ENCODE assay signal across 28 cellular contexts in genomic region chr17:61520897-61521296, GRCh38.
"Had no signal": no experiment of that assay in that cellular context is flagged by ENCODE, and none has a peak within 500 bp of the region (broad histone marks: within the 10 kb centered on the region; RNA-seq: fewer than 3 reads in every experiment).

No MANE protein-coding gene starts in this region.

- H3K36me3 Mint-ChIP-seq: stimulated activated effector memory CD8-positive, alpha-beta T cell treated with anti-CD3 and anti-CD28 coated beads, Interleukin-12 subunit alpha, Interleukin-12 subunit beta, amount 100 ng/mL, for 72 hours; stimulated activated memory B cell treated with anti-CD40 and anti-IgM and Interleukin-4, amounts not matched to agents 10 μg/mL and 1 μg/mL and 100 μg/mL, for 72 hours; stimulated activated naive B cell treated with anti-CD40 and anti-IgM and Interleukin-4, amounts not matched to agents 10 μg/mL and 1 μg/mL and 100 μg/mL, for 72 hours; type B pancreatic cell had no signal

- H3K4me1 ChIP-seq: stomach, suprapubic skin, testis, thyroid gland, tibial nerve, transverse colon, upper lobe of left lung, upper lobe of right lung, uterus, vagina had no signal

- H3K36me3 ChIP-seq: stomach, suprapubic skin, thoracic aorta, thyroid gland, tibial artery, tibial nerve, transverse colon, upper lobe of left lung, upper lobe of right lung, uterus, vagina had no signal

- DNase-seq: stimulated activated CD4-positive, alpha-beta T cell treated with anti-CD3 and anti-CD28 coated beads, Interleukin-2, amount 100 ng/mL, for 48 hours; stimulated activated CD4-positive, alpha-beta T cell treated with anti-CD3 and anti-CD28 coated beads, Interleukin-4, amount 100 ng/mL, for 1 hour; stimulated activated CD4-positive, alpha-beta T cell treated with anti-CD3 and anti-CD28 coated beads, Interleukin-4, amount 100 ng/mL, for 24 hours; stimulated activated CD4-positive, alpha-beta T cell treated with anti-CD3 and anti-CD28 coated beads, Interleukin-4, amount 100 ng/mL, for 4 hours; stimulated activated CD8-positive, alpha-beta memory T cell treated with anti-CD3 and anti-CD28 coated beads, Interleukin-4, amount 100 ng/mL, for 48 hours; stimulated activated naive B cell treated with anti-CD40 and anti-IgM and Interleukin-4, amounts not matched to agents 10 μg/mL and 1 μg/mL and 100 μg/mL, for 72 hours; stimulated activated naive CD4-positive, alpha-beta T cell; stimulated activated naive CD4-positive, alpha-beta T cell treated with Interleukin-2 at 50 U/mL for 16 hours; stimulated activated naive CD8-positive, alpha-beta T cell treated with anti-CD3 and anti-CD28 coated beads, Interleukin-15, amount 100 ng/mL, for 72 hours; stimulated activated naive CD8-positive, alpha-beta T cell treated with anti-CD3 and anti-CD28 coated beads, Interleukin-15, Interleukin-2, amounts not matched to agents 100 U/mL and 50 U/mL, for 24 hours; stomach; substantia nigra; testis; thyroid gland; tibial artery; transverse colon; trophoblast cell; upper lobe of left lung; upper lobe of right lung; uterus had no signal

- H3K9me3 ChIP-seq: stomach, suprapubic skin, testis, thoracic aorta, thyroid gland, tibial artery, tibial nerve, transverse colon, upper lobe of left lung, upper lobe of right lung, uterus, vagina had no signal

- H3K27ac ChIP-seq: stomach, suprapubic skin, testis, thoracic aorta, thyroid gland, tibial artery, tibial nerve, transverse colon, upper lobe of left lung, upper lobe of right lung, uterus, vagina had no signal

- H3K4me3 ChIP-seq: stomach, suprapubic skin, testis, thoracic aorta, thyroid gland, tibial artery, tibial nerve, transverse colon, upper lobe of left lung, upper lobe of right lung, uterus, vagina had no signal

- H3K27me3 ChIP-seq: testis, tibial artery, upper lobe of left lung, upper lobe of right lung, uterus, vagina had no signal

- ATAC-seq: stimulated activated effector memory CD8-positive, alpha-beta T cell treated with anti-CD3 and anti-CD28 coated beads, Interleukin-12 subunit alpha, Interleukin-12 subunit beta, amount 100 ng/mL, for 72 hours; stimulated activated memory B cell treated with anti-CD40 and anti-IgM and Interleukin-4, amounts not matched to agents 10 μg/mL and 1 μg/mL and 100 μg/mL, for 72 hours; stimulated activated naive B cell treated with anti-CD40 and anti-IgM and Interleukin-4, amounts not matched to agents 10 μg/mL and 1 μg/mL and 100 μg/mL, for 72 hours; stimulated activated naive CD8-positive, alpha-beta T cell treated with anti-CD3 and anti-CD28 coated beads, Interleukin-15, amount 100 ng/mL, for 72 hours; stimulated activated naive CD8-positive, alpha-beta T cell treated with anti-CD3 and anti-CD28 coated beads, Interleukin-15, Interleukin-2, amounts not matched to agents 100 U/mL and 50 U/mL, for 24 hours; upper lobe of right lung had no signal

- H3K4me3 Mint-ChIP-seq: stimulated activated effector memory CD8-positive, alpha-beta T cell treated with anti-CD3 and anti-CD28 coated beads, Interleukin-12 subunit alpha, Interleukin-12 subunit beta, amount 100 ng/mL, for 72 hours; stimulated activated memory B cell treated with anti-CD40 and anti-IgM and Interleukin-4, amounts not matched to agents 10 μg/mL and 1 μg/mL and 100 μg/mL, for 72 hours; stimulated activated naive B cell treated with anti-CD40 and anti-IgM and Interleukin-4, amounts not matched to agents 10 μg/mL and 1 μg/mL and 100 μg/mL, for 72 hours; stimulated activated naive CD8-positive, alpha-beta T cell treated with anti-CD3 and anti-CD28 coated beads, Interleukin-15, amount 100 ng/mL, for 72 hours; stimulated activated naive CD8-positive, alpha-beta T cell treated with anti-CD3 and anti-CD28 coated beads, Interleukin-15, Interleukin-2, amounts not matched to agents 100 ng/mL and 50 ng/mL, for 24 hours; type B pancreatic cell had no signal

- H3K4me1 Mint-ChIP-seq: stimulated activated effector memory CD8-positive, alpha-beta T cell treated with anti-CD3 and anti-CD28 coated beads, Interleukin-12 subunit alpha, Interleukin-12 subunit beta, amount 100 ng/mL, for 72 hours; stimulated activated memory B cell treated with anti-CD40 and anti-IgM and Interleukin-4, amounts not matched to agents 10 μg/mL and 1 μg/mL and 100 μg/mL, for 72 hours; stimulated activated naive B cell treated with anti-CD40 and anti-IgM and Interleukin-4, amounts not matched to agents 10 μg/mL and 1 μg/mL and 100 μg/mL, for 72 hours; stimulated activated naive CD8-positive, alpha-beta T cell treated with anti-CD3 and anti-CD28 coated beads, Interleukin-15, amount 100 ng/mL, for 72 hours had no signal

- H3K9me3 Mint-ChIP-seq: stimulated activated effector memory CD8-positive, alpha-beta T cell treated with anti-CD3 and anti-CD28 coated beads, Interleukin-12 subunit alpha, Interleukin-12 subunit beta, amount 100 ng/mL, for 72 hours; stimulated activated memory B cell treated with anti-CD40 and anti-IgM and Interleukin-4, amounts not matched to agents 10 μg/mL and 1 μg/mL and 100 μg/mL, for 72 hours; stimulated activated naive B cell treated with anti-CD40 and anti-IgM and Interleukin-4, amounts not matched to agents 10 μg/mL and 1 μg/mL and 100 μg/mL, for 72 hours; stimulated activated naive CD8-positive, alpha-beta T cell treated with anti-CD3 and anti-CD28 coated beads, Interleukin-15, amount 100 ng/mL, for 72 hours; stimulated activated naive CD8-positive, alpha-beta T cell treated with anti-CD3 and anti-CD28 coated beads, Interleukin-15, Interleukin-2, amounts not matched to agents 100 ng/mL and 50 ng/mL, for 24 hours; type B pancreatic cell had no signal

- H3K27ac Mint-ChIP-seq: stimulated activated effector memory CD8-positive, alpha-beta T cell treated with anti-CD3 and anti-CD28 coated beads, Interleukin-12 subunit alpha, Interleukin-12 subunit beta, amount 100 ng/mL, for 72 hours; stimulated activated memory B cell treated with anti-CD40 and anti-IgM and Interleukin-4, amounts not matched to agents 10 μg/mL and 1 μg/mL and 100 μg/mL, for 72 hours; stimulated activated naive B cell treated with anti-CD40 and anti-IgM and Interleukin-4, amounts not matched to agents 10 μg/mL and 1 μg/mL and 100 μg/mL, for 72 hours; stimulated activated naive CD8-positive, alpha-beta T cell treated with anti-CD3 and anti-CD28 coated beads, Interleukin-15, amount 100 ng/mL, for 72 hours; stimulated activated naive CD8-positive, alpha-beta T cell treated with anti-CD3 and anti-CD28 coated beads, Interleukin-15, Interleukin-2, amounts not matched to agents 100 ng/mL and 50 ng/mL, for 24 hours; type B pancreatic cell had no signal
